Comparison of ENCODE assay signal across 28 cellular contexts in the genomic region with DNA sequence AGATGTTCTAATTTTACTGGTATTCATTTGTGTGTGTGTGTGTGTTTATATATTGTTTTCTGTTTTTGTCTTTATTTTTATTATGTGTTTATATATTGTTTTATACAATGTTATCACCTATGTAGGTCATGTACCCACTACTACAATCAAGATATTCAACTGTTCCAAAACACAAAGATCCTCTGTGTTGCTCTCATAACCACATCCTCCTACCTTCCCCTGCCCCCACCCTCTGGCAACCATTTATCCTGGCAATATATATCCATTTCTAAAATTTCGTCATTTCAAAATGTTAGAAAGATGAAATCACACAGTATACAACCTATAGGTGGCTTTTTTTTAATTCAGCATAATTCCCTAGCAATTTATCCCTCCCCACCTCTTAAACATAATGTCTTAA. TPM values are rescaled to one million over a fixed set of nuclear protein-coding genes. Genes with fewer than 3 reads are reported as not detected.
DNase-seq lines count a peak whose midpoint lies in the region; ATAC-seq lines count a peak whose summit lies in the region.
"Had no signal": no experiment of that assay in that cellular context is flagged by ENCODE, and none has a peak within 500 bp of the region (broad histone marks: within the 10 kb centered on the region; RNA-seq: fewer than 3 reads in every experiment).

No MANE protein-coding gene starts in this region.

- H3K27ac Mint-ChIP-seq in activated naive CD8-positive, alpha-beta T cell treated with anti-CD3 and anti-CD28 coated beads, Interleukin-2, amount 10 ng/mL, durations not matched to agents 7 days and 5 days: no peak overlapping the region
- no peak overlapping the region for H3K27ac Mint-ChIP-seq in activated naive CD8-positive, alpha-beta T cell treated with anti-CD3 and anti-CD28 coated beads, Interleukin-2, amount 50 U/mL, for 24 hours
- H3K27ac Mint-ChIP-seq in activated naive CD4-positive, alpha-beta T cell treated with anti-CD3 and anti-CD28 coated beads, Interleukin-2, amount 50 U/mL, for 24 hours: peak overlapping the region; percentile 47
- H3K27ac Mint-ChIP-seq: natural killer cell treated with Interleukin-12 subunit alpha and Interleukin-12 subunit beta and Interleukin-15 and Interleukin-18, amount 100 ng/mL, for 72 hours; stimulated activated naive B cell treated with anti-CD40 and anti-IgM and Interleukin-4, amounts not matched to agents 10 μg/mL and 1 μg/mL and 100 μg/mL, for 72 hours had no signal

- peak; percentile 82 for ATAC-seq in activated naive CD8-positive, alpha-beta T cell treated with anti-CD3 and anti-CD28 coated beads, Interleukin-2, amount 10 ng/mL, durations not matched to agents 7 days and 5 days (ENCODE audit: low read depth)
- ATAC-seq in activated naive CD8-positive, alpha-beta T cell treated with anti-CD3 and anti-CD28 coated beads, Interleukin-2, amount 50 U/mL, for 24 hours: no peak
- peak; percentile 36 for ATAC-seq in stimulated activated naive CD8-positive, alpha-beta T cell treated with anti-CD3 and anti-CD28 coated beads, Interleukin-15, Interleukin-2, amounts not matched to agents 100 U/mL and 50 U/mL, for 24 hours
- ATAC-seq in GM18868 (IDR thresholded peaks at IDR 0.05; ENCODE audit: unreplicated experiment): no peak
- ATAC-seq: K562; lower lobe of right lung; natural killer cell treated with Interleukin-12 subunit alpha and Interleukin-12 subunit beta and Interleukin-15 and Interleukin-18, amount 100 ng/mL, for 72 hours; stimulated activated naive B cell treated with anti-CD40 and anti-IgM and Interleukin-4, amounts not matched to agents 10 μg/mL and 1 μg/mL and 100 μg/mL, for 72 hours had no signal

- POLR2A ChIA-PET in activated naive CD8-positive, alpha-beta T cell treated with anti-CD3 and anti-CD28 coated beads, Interleukin-2, amount 10 ng/mL, durations not matched to agents 7 days and 5 days (lab: Charles Lee): no interaction called here

- DNase-seq in activated naive CD8-positive, alpha-beta T cell treated with anti-CD3 and anti-CD28 coated beads, Interleukin-2, amount 10 ng/mL, durations not matched to agents 7 days and 5 days: no peak
- no peak for DNase-seq in activated naive CD8-positive, alpha-beta T cell treated with anti-CD3 and anti-CD28 coated beads, Interleukin-2, amount 50 U/mL, for 24 hours
- DNase-seq in Jurkat, Clone E6-1 (ENCODE audit: low read depth, low spot score): peak; percentile 90
- DNase-seq in stimulated activated naive CD8-positive, alpha-beta T cell treated with anti-CD3 and anti-CD28 coated beads, Interleukin-15, Interleukin-2, amounts not matched to agents 100 U/mL and 50 U/mL, for 24 hours: no peak
- DNase-seq in stimulated activated CD4-positive, alpha-beta T cell treated with anti-CD3 and anti-CD28 coated beads, Interleukin-12 subunit alpha, Interleukin-12 subunit beta, amount 100 ng/mL, for 4 hours: no peak
- no peak for DNase-seq in stimulated activated CD8-positive, alpha-beta memory T cell treated with anti-CD3 and anti-CD28 coated beads, Interleukin-4, amount 100 ng/mL, for 48 hours
- DNase-seq: activated CD8-positive, alpha-beta memory T cell treated with anti-CD3 and anti-CD28 coated beads for 24 hours; activated effector memory CD4-positive, alpha-beta T cell treated with anti-CD3 and anti-CD28 coated beads, Interleukin-2, amount 50 U/mL, for 16 hours; activated T-cell treated with anti-CD3 and anti-CD28 coated beads for 4 hours; Calu3; DMS79 treated with DMSO at 0.1 percent for 48 hours; GOT3; hippocampal formation; lower lobe of right lung; NCI-H2029; NCI-H524 treated with DMSO at 0.1 percent for 48 hours; occipital lobe; OCI-M1; stimulated activated CD4-positive, alpha-beta T cell treated with anti-CD3 and anti-CD28 coated beads, Interleukin-15, amount 100 ng/mL, for 24 hours; stimulated activated naive B cell treated with anti-CD40 and anti-IgM and Interleukin-4, amounts not matched to agents 10 μg/mL and 1 μg/mL and 100 μg/mL, for 72 hours; testis had no signal

- H3K4me3 ChIP-seq in Jurkat, Clone E6-1 (ENCODE audit: low read length): peak overlapping the region; percentile 21
- H3K4me3 ChIP-seq: BLaER1, K562, lower lobe of right lung, prostate gland, SK-N-MC, testis had no signal

- no peaks in the 10 kb centered on the region for H3K27me3 Mint-ChIP-seq in activated naive CD8-positive, alpha-beta T cell treated with anti-CD3 and anti-CD28 coated beads, Interleukin-2, amount 10 ng/mL, durations not matched to agents 7 days and 5 days
- no peaks in the 10 kb centered on the region for H3K27me3 Mint-ChIP-seq in activated naive CD8-positive, alpha-beta T cell treated with anti-CD3 and anti-CD28 coated beads, Interleukin-2, amount 50 U/mL, for 24 hours
- no peaks in the 10 kb centered on the region for H3K27me3 Mint-ChIP-seq in activated naive CD4-positive, alpha-beta T cell treated with anti-CD3 and anti-CD28 coated beads, Interleukin-2, amount 50 U/mL, for 24 hours
- H3K27me3 Mint-ChIP-seq: natural killer cell treated with Interleukin-12 subunit alpha and Interleukin-12 subunit beta and Interleukin-15 and Interleukin-18, amount 100 ng/mL, for 72 hours; stimulated activated naive B cell treated with anti-CD40 and anti-IgM and Interleukin-4, amounts not matched to agents 10 μg/mL and 1 μg/mL and 100 μg/mL, for 72 hours had no signal

- H3K4me3 Mint-ChIP-seq in activated naive CD8-positive, alpha-beta T cell treated with anti-CD3 and anti-CD28 coated beads, Interleukin-2, amount 10 ng/mL, durations not matched to agents 7 days and 5 days: no peak overlapping the region
- no peak overlapping the region for H3K4me3 Mint-ChIP-seq in activated naive CD8-positive, alpha-beta T cell treated with anti-CD3 and anti-CD28 coated beads, Interleukin-2, amount 50 U/mL, for 24 hours
- no peak overlapping the region for H3K4me3 Mint-ChIP-seq in activated naive CD4-positive, alpha-beta T cell treated with anti-CD3 and anti-CD28 coated beads, Interleukin-2, amount 50 U/mL, for 24 hours
- H3K4me3 Mint-ChIP-seq: natural killer cell treated with Interleukin-12 subunit alpha and Interleukin-12 subunit beta and Interleukin-15 and Interleukin-18, amount 100 ng/mL, for 72 hours; stimulated activated naive B cell treated with anti-CD40 and anti-IgM and Interleukin-4, amounts not matched to agents 10 μg/mL and 1 μg/mL and 100 μg/mL, for 72 hours had no signal

- H3K36me3 Mint-ChIP-seq in activated naive CD8-positive, alpha-beta T cell treated with anti-CD3 and anti-CD28 coated beads, Interleukin-2, amount 10 ng/mL, durations not matched to agents 7 days and 5 days: peaks cover 3% of the 10 kb centered on the region
- peaks cover 5% of the 10 kb centered on the region for H3K36me3 Mint-ChIP-seq in activated naive CD8-positive, alpha-beta T cell treated with anti-CD3 and anti-CD28 coated beads, Interleukin-2, amount 50 U/mL, for 24 hours (ENCODE audit: low read depth)
- H3K36me3 Mint-ChIP-seq in activated naive CD4-positive, alpha-beta T cell treated with anti-CD3 and anti-CD28 coated beads, Interleukin-2, amount 50 U/mL, for 24 hours: peaks cover 8% of the 10 kb centered on the region
- H3K36me3 Mint-ChIP-seq: natural killer cell treated with Interleukin-12 subunit alpha and Interleukin-12 subunit beta and Interleukin-15 and Interleukin-18, amount 100 ng/mL, for 72 hours had no signal

- H3K4me1 Mint-ChIP-seq in activated naive CD8-positive, alpha-beta T cell treated with anti-CD3 and anti-CD28 coated beads, Interleukin-2, amount 10 ng/mL, durations not matched to agents 7 days and 5 days: peaks cover 10% of the 10 kb centered on the region
- H3K4me1 Mint-ChIP-seq in activated naive CD8-positive, alpha-beta T cell treated with anti-CD3 and anti-CD28 coated beads, Interleukin-2, amount 50 U/mL, for 24 hours: peaks cover 16% of the 10 kb centered on the region
- peaks cover 19% of the 10 kb centered on the region for H3K4me1 Mint-ChIP-seq in activated naive CD4-positive, alpha-beta T cell treated with anti-CD3 and anti-CD28 coated beads, Interleukin-2, amount 50 U/mL, for 24 hours
- H3K4me1 Mint-ChIP-seq: stimulated activated naive B cell treated with anti-CD40 and anti-IgM and Interleukin-4, amounts not matched to agents 10 μg/mL and 1 μg/mL and 100 μg/mL, for 72 hours had no signal

- H3K9me3 Mint-ChIP-seq in activated naive CD8-positive, alpha-beta T cell treated with anti-CD3 and anti-CD28 coated beads, Interleukin-2, amount 10 ng/mL, durations not matched to agents 7 days and 5 days: no peaks in the 10 kb centered on the region
- peaks cover 3% of the 10 kb centered on the region for H3K9me3 Mint-ChIP-seq in activated naive CD8-positive, alpha-beta T cell treated with anti-CD3 and anti-CD28 coated beads, Interleukin-2, amount 50 U/mL, for 24 hours
- H3K9me3 Mint-ChIP-seq in activated naive CD4-positive, alpha-beta T cell treated with anti-CD3 and anti-CD28 coated beads, Interleukin-2, amount 50 U/mL, for 24 hours: no peaks in the 10 kb centered on the region
- H3K9me3 Mint-ChIP-seq: natural killer cell treated with Interleukin-12 subunit alpha and Interleukin-12 subunit beta and Interleukin-15 and Interleukin-18, amount 100 ng/mL, for 72 hours had no signal

RNA-seq across cellular contexts. Expression of a gene that starts 18.9 kb away (rescaled TPM):
- total RNA-seq in activated naive CD8-positive, alpha-beta T cell treated with anti-CD3 and anti-CD28 coated beads, Interleukin-2, amount 10 ng/mL, durations not matched to agents 7 days and 5 days: 1,000 to 10,000 TPM; 1,432 to 1,506 TPM
- polyA plus RNA-seq in Jurkat, Clone E6-1 (2012; ENCODE audit: insufficient read depth, insufficient read length): 2,635 TPM

RNA-seq across cellular contexts. Expression of a gene that starts 48.9 kb away (rescaled TPM):
- total RNA-seq in activated naive CD8-positive, alpha-beta T cell treated with anti-CD3 and anti-CD28 coated beads, Interleukin-2, amount 10 ng/mL, durations not matched to agents 7 days and 5 days: 10 to 100 TPM; 55.0 to 58.4 TPM
- 170 TPM for polyA plus RNA-seq in Jurkat, Clone E6-1 (2012; ENCODE audit: insufficient read depth, insufficient read length)

Comparison
In these comparisons a context has a peak if more than half of its experiments do, and no peak if none do; other contexts are left out.
1. ATAC-seq: peak in activated naive CD8-positive, alpha-beta T cell treated with anti-CD3 and anti-CD28 coated beads, Interleukin-2, amount 10 ng/mL, durations not matched to agents 7 days and 5 days (single experiment) and stimulated activated naive CD8-positive, alpha-beta T cell treated with anti-CD3 and anti-CD28 coated beads, Interleukin-15, Interleukin-2, amounts not matched to agents 100 U/mL and 50 U/mL, for 24 hours (single experiment); none in activated naive CD8-positive, alpha-beta T cell treated with anti-CD3 and anti-CD28 coated beads, Interleukin-2, amount 50 U/mL, for 24 hours (single experiment) and GM18868 (single experiment).